1 cellular context compared by ENCODE assay signal in genomic region chr1:26278303-26278702, GRCh38.
A peak's percentile ranks its signal among the peaks of the same experiment; 100 is the strongest.
TF ChIP-seq lines count a peak whose summit lies in the region.

No MANE protein-coding gene starts in this region.

TF ChIP-seq in HEK293, 187 proteins besides CTCF, POLR2A, EP300 and RAD21 (continued from another document):
- no peak for TF ChIP-seq ZNF514 (tag by site-specific recombination; IDR thresholded peaks at IDR 0.05)
- TF ChIP-seq ZNF121 (tag by site-specific recombination; IDR thresholded peaks at IDR 0.05) = peak; percentile 34; the same call in 1 of the 2 replicates
- TF ChIP-seq ZNF785 (tag by site-specific recombination; IDR thresholded peaks at IDR 0.05) = no peak
- no peak for TF ChIP-seq ZNF48 (tag by site-specific recombination; IDR thresholded peaks at IDR 0.05)
- TF ChIP-seq PRDM6 (tag by site-specific recombination; IDR thresholded peaks at IDR 0.05) = no peak
- TF ChIP-seq ZNF580 (tag by site-specific recombination; IDR thresholded peaks at IDR 0.05) = no peak
- TF ChIP-seq ZNF174 (tag by site-specific recombination; IDR thresholded peaks at IDR 0.05) = no peak
- no peak for TF ChIP-seq BCL11B (tag by site-specific recombination; IDR thresholded peaks at IDR 0.05; ENCODE audit: low read depth)
- TF ChIP-seq ZFP69B (tag by site-specific recombination; IDR thresholded peaks at IDR 0.05) = no peak
- TF ChIP-seq ZNF624 (tag by site-specific recombination; IDR thresholded peaks at IDR 0.05) = no peak
- TF ChIP-seq IKZF3 (tag by site-specific recombination; IDR thresholded peaks at IDR 0.05) = no peak
- TF ChIP-seq KLF1 (tag by site-specific recombination; IDR thresholded peaks at IDR 0.05) = peak; percentile 81
- TF ChIP-seq ZFP41 (tag by site-specific recombination; IDR thresholded peaks at IDR 0.05; ENCODE audit: borderline replicate concordance) = no peak
- TF ChIP-seq HOXA7 (CRISPR knock-in tag; IDR thresholded peaks at IDR 0.05; ENCODE audit: borderline replicate concordance) = no peak
- no peak for TF ChIP-seq ZNF664 (tag by site-specific recombination; IDR thresholded peaks at IDR 0.05)
- TF ChIP-seq ZNF529 (tag by site-specific recombination; IDR thresholded peaks at IDR 0.05; ENCODE audit: insufficient replicate concordance) = no peak
- no peak for TF ChIP-seq ZIC2 (tag by site-specific recombination; IDR thresholded peaks at IDR 0.05)
- no peak for TF ChIP-seq TRIM28 (IDR thresholded peaks at IDR 0.05; ENCODE audit: borderline replicate concordance, low read length)
- TF ChIP-seq ZNF621 (tag by site-specific recombination; IDR thresholded peaks at IDR 0.05) = no peak
- no peak for TF ChIP-seq AEBP2 (tag by site-specific recombination; IDR thresholded peaks at IDR 0.05; ENCODE audit: borderline replicate concordance)
- no peak for TF ChIP-seq ZNF350 (tag by site-specific recombination; IDR thresholded peaks at IDR 0.05)
- no peak for TF ChIP-seq ZSCAN18 (tag by site-specific recombination; IDR thresholded peaks at IDR 0.05)
- TF ChIP-seq ZNF660 (tag by site-specific recombination; IDR thresholded peaks at IDR 0.05) = no peak
- 0 out of 2 replicates have a peak, but pooled peaks have one; percentile 31 for TF ChIP-seq ZBTB8A (tag by site-specific recombination; IDR thresholded peaks at IDR 0.05)
- no peak for TF ChIP-seq ZNF37A (tag by site-specific recombination; IDR thresholded peaks at IDR 0.05)
- TF ChIP-seq ZNF184 (tag by site-specific recombination; IDR thresholded peaks at IDR 0.05) = no peak
- TF ChIP-seq ZNF521 (tag by site-specific recombination; IDR thresholded peaks at IDR 0.05) = no peak
- no peak for TF ChIP-seq ZNF560 (tag by site-specific recombination; IDR thresholded peaks at IDR 0.05; ENCODE audit: borderline replicate concordance)
- TF ChIP-seq GLIS1 (tag by site-specific recombination; IDR thresholded peaks at IDR 0.05) = peak; percentile 42
- TF ChIP-seq REST (tag by site-specific recombination; IDR thresholded peaks at IDR 0.05) = no peak
- TF ChIP-seq KLF17 (tag by site-specific recombination; IDR thresholded peaks at IDR 0.05) = peak; percentile 51; the same call in 1 of the 2 replicates
- 0 out of 2 replicates have a peak, but pooled peaks have one; percentile 12 for TF ChIP-seq SP7 (tag by site-specific recombination; IDR thresholded peaks at IDR 0.05)
